ENCODE assay signal across 9 cellular contexts in genomic region chr11:76782526-76783293, GRCh38. TPM values are rescaled to one million over a fixed set of nuclear protein-coding genes. Genes with fewer than 3 reads are reported as not detected.
A peak's percentile ranks its signal among the peaks of the same experiment; 100 is the strongest.
DNase-seq lines count a peak whose midpoint lies in the region; ATAC-seq and TF ChIP-seq lines count a peak whose summit lies in the region.
"Had no signal": no experiment of that assay in that cellular context is flagged by ENCODE, and none has a peak within 500 bp of the region (broad histone marks: within the 10 kb centered on the region; RNA-seq: fewer than 3 reads in every experiment).

No MANE protein-coding gene starts in this region.

- no peak for TF ChIP-seq POLR2A in prostate gland (IDR thresholded peaks at IDR 0.05)

- TSS peak; percentile 93 for BruUV-seq in Panc1 (replicated peaks; lab: Mats Ljungman, UMichigan)

- DNase-seq in GDM1 (lab: John Stamatoyannopoulos, UW) (peak; percentile 89), Panc1 (ENCODE audit: low read depth, low spot score) (no peak), astrocyte of the spinal cord (ENCODE audit: low read depth, low spot score) (peak; percentile 98), hepatic stellate cell (ENCODE audit: low spot score) (peak; percentile 92), prostate gland (ENCODE audit: low spot score) (peak; percentile 83)
- no peak for DNase-seq in central memory CD4-positive, alpha-beta T cell
- DNase-seq in NK-92 treated with Interleukin-12 subunit alpha and Interleukin-12 subunit beta, amount 100 ng/mL, for 24 hours (lab: John Stamatoyannopoulos, UW) = no peak

- no peaks in the 10 kb centered on the region for H3K27me3 ChIP-seq in Panc1 (ENCODE audit: control insufficient read depth, insufficient read depth, low read length)
- no peaks in the 10 kb centered on the region for H3K27me3 ChIP-seq in prostate gland (replicated peaks; ENCODE audit: insufficient read depth)

- no peaks in the 10 kb centered on the region for H3K36me3 ChIP-seq in KOPT-K1 (ENCODE audit: insufficient read depth, low read length)
- no peaks in the 10 kb centered on the region; the same call in 1 of the 2 replicates for H3K36me3 ChIP-seq in Panc1 (ENCODE audit: control insufficient read depth, insufficient read depth, low read length)
- no peaks in the 10 kb centered on the region for H3K36me3 ChIP-seq in prostate gland

- WGBS in prostate gland = under 1% methylated on average over 23 of the region's 38 CpGs

- CTCF ChIA-PET in Panc1 (lab: Charles Lee) = interaction anchor here (0.6 kb wide), 2 partner anchors 48 to 49 kb away, joined by 3 read pairs; no protein-coding TSS in a partner anchor

- peaks cover 27% of the 10 kb centered on the region for H3K4me1 ChIP-seq in Panc1 (ENCODE audit: control insufficient read depth, insufficient read depth, low read length)
- peaks cover 2% of the 10 kb centered on the region for H3K4me1 ChIP-seq in prostate gland (replicated peaks)

- H3K4me3 ChIP-seq in Panc1 (ENCODE audit: low read depth in 2 of 2, low read length in 2 of 2) = peak overlapping the region; percentile 76 to 78
- H3K4me3 ChIP-seq in astrocyte of the spinal cord (ENCODE audit: low read depth, low read length) = peak overlapping the region; percentile 93
- H3K4me3 ChIP-seq in prostate gland = peak overlapping the region; percentile 80 to 86

- POLR2A ChIA-PET in Panc1 (lab: Charles Lee) = interaction anchor here (0.6 kb wide), 1 partner anchor 26 kb away, joined by 3 read pairs; no protein-coding TSS in a partner anchor

- intact Hi-C loops in Panc1 (cut with micrococcal nuclease; ENCODE audit: unreplicated experiment) = no loop called here
- intact Hi-C loops in prostate gland (cut with DNase I) = no loop called here

- in situ Hi-C loops in Panc1 (cut with HindIII; ENCODE audit: low pct_unique_long_range_greater_than_20kb, low sequenced_read_pairs) (no loop called here), astrocyte of the spinal cord (cut with HindIII; ENCODE audit: low sequenced_read_pairs) (no loop called here)

- H3K9me3 ChIP-seq in KOPT-K1 (ENCODE audit: insufficient read depth, low read length, poor library complexity, severe bottlenecking) (no peaks in the 10 kb centered on the region), Panc1 (ENCODE audit: control insufficient read depth, insufficient read depth, low read depth, low read length) (no peaks in the 10 kb centered on the region), prostate gland (no peaks in the 10 kb centered on the region)

- no peak for TF ChIP-seq CTCF in Panc1 (IDR thresholded peaks at IDR 0.05)
- no peak for TF ChIP-seq CTCF in astrocyte of the spinal cord (IDR thresholded peaks at IDR 0.05; ENCODE audit: low read depth, low read length)
- TF ChIP-seq CTCF in prostate gland (IDR thresholded peaks at IDR 0.05) = peak in 2 of 4 experiments; percentile 5 to 12

- ATAC-seq in Panc1 = peak; percentile 85

- peak overlapping the region; percentile 47 for H3K27ac ChIP-seq in KOPT-K1 (ENCODE audit: low read depth, low read length, poor library complexity, severe bottlenecking)
- peak overlapping the region; percentile 79 for H3K27ac ChIP-seq in Panc1 (ENCODE audit: low read length)
- peak overlapping the region; percentile 93 to 94 for H3K27ac ChIP-seq in prostate gland

RNA-seq across cellular contexts. Expression of gene TSKU, which starts 0.4 kb away (rescaled TPM):
- total RNA-seq in Panc1 (2021; ENCODE audit: unreplicated experiment) (31.4 TPM), prostate gland (10 to 100 TPM; 71.2 to 72.8 TPM)
- polyA plus RNA-seq in Panc1 (2012; ENCODE audit: insufficient read length) = 44.7 TPM
- total RNA-seq: mononuclear cell had no signal

Comparison
In these comparisons a context has a peak if more than half of its experiments do, and no peak if none do; other contexts are left out.
1. DNase-seq: peak in GDM1 (single experiment), astrocyte of the spinal cord (single experiment), hepatic stellate cell (single experiment) and prostate gland (single experiment); none in Panc1 (single experiment), central memory CD4-positive, alpha-beta T cell (single experiment) and NK-92 treated with Interleukin-12 subunit alpha and Interleukin-12 subunit beta, amount 100 ng/mL, for 24 hours (single experiment).
2. Peak in every context shown above with its lines, with median percentiles within 50 percentile points of each other: H3K27ac ChIP-seq and H3K4me3 ChIP-seq.